17 cellular contexts compared by ENCODE assay signal in genomic region chr6:113486172-113486571, GRCh38.
"Had no signal": no experiment of that assay in that cellular context is flagged by ENCODE, and none has a peak within 500 bp of the region (broad histone marks: within the 10 kb centered on the region; RNA-seq: fewer than 3 reads in every experiment).

No MANE protein-coding gene starts in this region.

- DNase-seq: activated CD4-positive, CD25-positive, alpha-beta regulatory T cell treated with anti-CD3 and anti-CD28 coated beads, Interleukin-2, amount 50 U/mL, for 72 hours; activated naive CD4-positive, alpha-beta T cell treated with Interleukin-2 at 50 U/mL for 16 hours; activated naive CD8-positive, alpha-beta T cell treated with anti-CD3 and anti-CD28 coated beads, Interleukin-2, amount 50 U/mL, for 24 hours; activated T-cell treated with anti-CD3 and anti-CD28 coated beads for 4 hours; aorta; dermis blood vessel endothelial cell; effector memory CD8-positive, alpha-beta T cell; heart right ventricle; left cardiac atrium; ovary; T1000 had no signal

- FAIRE-seq: urothelium cell line had no signal

- ATAC-seq: activated naive CD8-positive, alpha-beta T cell treated with anti-CD3 and anti-CD28 coated beads, Interleukin-2, amount 50 U/mL, for 24 hours; effector memory CD8-positive, alpha-beta T cell; gastroesophageal sphincter; heart right ventricle; left cardiac atrium; sciatic nerve had no signal

- H3K4me3 ChIP-seq: gastroesophageal sphincter, heart right ventricle, lung, ovary, thoracic aorta had no signal

- H3K27ac ChIP-seq: epithelial cell of prostate, gastroesophageal sphincter, ovary, thoracic aorta had no signal

- H3K27me3 ChIP-seq: gastroesophageal sphincter, heart right ventricle, ovary had no signal

- H3K36me3 ChIP-seq: gastroesophageal sphincter, heart right ventricle, ovary, thoracic aorta had no signal

- H3K9me3 ChIP-seq: gastroesophageal sphincter, heart right ventricle, ovary, thoracic aorta had no signal
